9 cellular contexts compared by ENCODE assay signal in genomic region chr2:158459161-158460003, GRCh38. TPM values are rescaled to one million over a fixed set of nuclear protein-coding genes. Genes with fewer than 3 reads are reported as not detected.
DNase-seq lines count a peak whose midpoint lies in the region; ATAC-seq and TF ChIP-seq lines count a peak whose summit lies in the region.
"Had no signal": no experiment of that assay in that cellular context is flagged by ENCODE, and none has a peak within 500 bp of the region (broad histone marks: within the 10 kb centered on the region; RNA-seq: fewer than 3 reads in every experiment).

No MANE protein-coding gene starts in this region.

- ATAC-seq in HG03045 (IDR thresholded peaks at IDR 0.05; ENCODE audit: unreplicated experiment) = no peak

- H3K36me3 ChIP-seq in OCI-LY7 (ENCODE audit: insufficient read depth, low read length) (no peaks in the 10 kb centered on the region), esophagus muscularis mucosa (no peaks in the 10 kb centered on the region)

- TF ChIP-seq POLR2A in esophagus muscularis mucosa (IDR thresholded peaks at IDR 0.05; ENCODE audit: low read depth) = no peak

- H3K4me1 ChIP-seq in OCI-LY7 (ENCODE audit: insufficient read depth, low read length, poor library complexity, severe bottlenecking) = peaks cover 26% of the 10 kb centered on the region
- peaks cover 35 to 67% (median 61%) of the 10 kb centered on the region in 4 donors for H3K4me1 ChIP-seq in esophagus muscularis mucosa

- H2AFZ ChIP-seq in OCI-LY7 (ENCODE audit: low read length) = no peak overlapping the region

- H3K4me3 ChIP-seq in OCI-LY7 (ENCODE audit: low read depth, low read length, poor library complexity, severe bottlenecking) = peak overlapping the region; percentile 80
- H3K4me3 ChIP-seq in esophagus muscularis mucosa = peak overlapping the region; percentile 92 to 99 (median 96)
- H3K4me3 ChIP-seq in retinal pigment epithelial cell (ENCODE audit: low read length) = peak overlapping the region; percentile 88

- H3K9me3 ChIP-seq in OCI-LY7 (ENCODE audit: low read length) (no peaks in the 10 kb centered on the region), esophagus muscularis mucosa (no peaks in the 10 kb centered on the region)

- H3K9me2 ChIP-seq in OCI-LY7 (ENCODE audit: insufficient read depth, low read length) = no peaks in the 10 kb centered on the region

- TF ChIP-seq EP300 in esophagus muscularis mucosa (IDR thresholded peaks at IDR 0.05) = no peak

- intact Hi-C loops in OCI-LY7 (cut with micrococcal nuclease; ENCODE audit: unreplicated experiment) (loop anchor here (5.0 to 10.0 kb wide), 3 partner anchors 293 to 1017 kb away; partner anchors contain the start of genes ACVR1 and CYTIP), esophagus muscularis mucosa (cut with DNase I) (loop anchor here (5.0 to 10.0 kb wide), 4 partner anchors 145 to 293 kb away; no protein-coding TSS in a partner anchor)

- H3K27ac ChIP-seq in OCI-LY7 (ENCODE audit: low read depth, low read length, poor library complexity, severe bottlenecking) (no peak overlapping the region), esophagus muscularis mucosa (replicated peaks in 1 of 4) (peak overlapping the region; percentile 94 to 98 (median 96))

- peaks cover 37% of the 10 kb centered on the region for H3K79me2 ChIP-seq in OCI-LY7 (ENCODE audit: insufficient read depth, low read depth, low read length)

- 40% methylated on average over 9 of the region's 9 CpGs for WGBS in esophagus muscularis mucosa

- H3K27me3 ChIP-seq in esophagus muscularis mucosa = no peaks in the 10 kb centered on the region

- peaks cover 45% of the 10 kb centered on the region for H4K20me1 ChIP-seq in OCI-LY7 (ENCODE audit: insufficient read depth, low read length)

- POLR2A ChIA-PET in OCI-LY7 (lab: Charles Lee) = interaction anchor here (0.7 to 0.9 kb wide), 2 partner anchors 12 to 74 kb away, joined by 3 read pairs; no protein-coding TSS in a partner anchor

- TF ChIP-seq CTCF in OCI-LY7 (conservative IDR thresholded peaks at IDR 0.05; ENCODE audit: low read length) (no peak), esophagus muscularis mucosa (IDR thresholded peaks at IDR 0.05) (no peak), retinal pigment epithelial cell (conservative IDR thresholded peaks at IDR 0.05; ENCODE audit: low read depth, low read length) (no peak)

- H3K4me2 ChIP-seq in OCI-LY7 (ENCODE audit: low read length) = peak overlapping the region; percentile 99

- TSS peak; percentile 42 for BruUV-seq in OCI-LY7 (replicated peaks; lab: Mats Ljungman, UMichigan)

- CTCF ChIA-PET in OCI-LY7 (lab: Charles Lee; ENCODE audit: unreplicated experiment) = no interaction called here

- DNase-seq in NOMO-1 treated with DMSO at 0.1 percent for 48 hours (lab: John Stamatoyannopoulos, UW; ENCODE audit: unreplicated experiment) (peak; percentile 7), NOMO-1 treated with dmso at 0.1 percent for 144 hours (lab: John Stamatoyannopoulos, UW; ENCODE audit: unreplicated experiment) (no peak), OCI-LY7 (ENCODE audit: low spot score) (no peak), esophagus muscularis mucosa (ENCODE audit: extremely low spot score) (no peak), retinal pigment epithelial cell (ENCODE audit: low read depth) (no peak), DMS114 treated with DMSO at 0.1 percent for 48 hours (lab: John Stamatoyannopoulos, UW; ENCODE audit: unreplicated experiment) (no peak), GM19238 (ENCODE audit: insufficient read length, low spot score) (no peak)
- DNase-seq: NCI-H2029 had no signal

RNA-seq across cellular contexts. Expression of gene PKP4, which starts 2.6 kb away (rescaled TPM):
- total RNA-seq in OCI-LY7 (2014; rRNA removed; shearing (Covaris generic)) = 58.5 and 68.7 TPM in 2 replicates
- total RNA-seq in OCI-LY7 (2022) = 73.2 and 81.8 TPM in 2 replicates
- total RNA-seq in esophagus muscularis mucosa = 100 to 1,000 TPM in 1 of 4 donors, 10 to 100 TPM in 3; 79.7 to 131 (median 93.0) TPM

RNA-seq across cellular contexts. Expression of gene CCDC148, which starts 2.8 kb away (rescaled TPM):
- 0.19 and 1.1 TPM in 2 replicates for total RNA-seq in OCI-LY7 (2014; rRNA removed; shearing (Covaris generic))
- total RNA-seq in OCI-LY7 (2022) (0.99 and 2.0 TPM in 2 replicates), esophagus muscularis mucosa (1 to 10 TPM; 2.1 to 3.7 (median 2.9) TPM)
